Comparison of ENCODE assay signal across 8 cellular contexts in genomic region chr4:82851902-82852750, GRCh38. TPM values are rescaled to one million over a fixed set of nuclear protein-coding genes. Genes with fewer than 3 reads are reported as not detected.
DNase-seq lines count a peak whose midpoint lies in the region; ATAC-seq and TF ChIP-seq lines count a peak whose summit lies in the region.

No MANE protein-coding gene starts in this region.

- H3K4me3 ChIP-seq in AG09309 (ENCODE audit: control insufficient read depth, low read depth, low read length) (no peak overlapping the region), GM12865 (ENCODE audit: low read depth, low read length) (no peak overlapping the region), fibroblast of the aortic adventitia (ENCODE audit: low read depth, low read length) (no peak overlapping the region), upper lobe of right lung (no peak overlapping the region), MG63 (no peak overlapping the region)

- no peak overlapping the region for H3K27ac ChIP-seq in upper lobe of right lung

- intact Hi-C loops in upper lobe of right lung (cut with DNase I) = no loop called here

- DNase-seq in AG09309 (ENCODE audit: low read depth) (no peak), GM12865 (ENCODE audit: low read depth) (peak; percentile 44), SK-N-DZ (ENCODE audit: low spot score) (peak; percentile 2), fibroblast of the aortic adventitia (ENCODE audit: low read depth) (peak; percentile 49), upper lobe of right lung (no peak), HK-2 (ENCODE audit: unreplicated experiment) (no peak), MG63 (no peak)

- TF ChIP-seq CTCF in AG09309 (IDR thresholded peaks at IDR 0.05; ENCODE audit: control insufficient read depth, insufficient read depth, low read depth, low read length, missing control alignments) (peak; percentile 35), GM12865 (IDR thresholded peaks at IDR 0.05; ENCODE audit: insufficient read depth, low read depth, low read length, missing control alignments) (peak; percentile 41), fibroblast of the aortic adventitia (IDR thresholded peaks at IDR 0.05; ENCODE audit: insufficient read depth, low read length) (peak; percentile 58), upper lobe of right lung (IDR thresholded peaks at IDR 0.05) (peak; percentile 41)

- H3K4me1 ChIP-seq in upper lobe of right lung = no peaks in the 10 kb centered on the region

- peak; percentile 39 for ATAC-seq in upper lobe of right lung
- ATAC-seq in GM19455 (IDR thresholded peaks at IDR 0.05; ENCODE audit: unreplicated experiment) = no peak

- H3K36me3 ChIP-seq in upper lobe of right lung (peaks cover 100% of the 10 kb centered on the region), MG63 (peaks cover 82% of the 10 kb centered on the region)

- no peaks in the 10 kb centered on the region for H3K27me3 ChIP-seq in upper lobe of right lung
- H3K27me3 ChIP-seq in MG63 = no peaks in the 10 kb centered on the region

- no peaks in the 10 kb centered on the region for H3K9me3 ChIP-seq in upper lobe of right lung
- H3K9me3 ChIP-seq in MG63 = no peaks in the 10 kb centered on the region

RNA-seq across cellular contexts. Expression of gene SEC31A, which starts 38.8 kb away (rescaled TPM):
- polyA plus RNA-seq in SK-N-DZ (2014; cell fraction: cytosol; rRNA removed) = 66.9 and 98.7 TPM in 2 replicates
- 76.5 and 121 TPM in 2 replicates for polyA plus RNA-seq in SK-N-DZ (2014; cell fraction: nucleus; rRNA removed)
- total RNA-seq in fibroblast of the aortic adventitia (ENCODE audit: low replicate concordance) (392 and 400 TPM in 2 replicates), upper lobe of right lung (199 TPM)
- total RNA-seq in MG63 (2014; rRNA removed; shearing (Covaris generic); ENCODE audit: low replicate concordance) = 116 and 139 TPM in 2 replicates

RNA-seq across cellular contexts. Expression of gene THAP9, which starts 48.4 kb away (rescaled TPM):
- 8.8 and 13.7 TPM in 2 replicates for polyA plus RNA-seq in SK-N-DZ (2014; cell fraction: cytosol; rRNA removed)
- 10.0 and 20.0 TPM in 2 replicates for polyA plus RNA-seq in SK-N-DZ (2014; cell fraction: nucleus; rRNA removed)
- 2.9 and 7.1 TPM in 2 replicates for total RNA-seq in fibroblast of the aortic adventitia (ENCODE audit: low replicate concordance)
- total RNA-seq in upper lobe of right lung = 3.8 TPM
- 0.37 and 2.9 TPM in 2 replicates for total RNA-seq in MG63 (2014; rRNA removed; shearing (Covaris generic); ENCODE audit: low replicate concordance)

RNA-seq across cellular contexts. Expression of gene SCD5, which starts 53.5 kb away (rescaled TPM):
- polyA plus RNA-seq in SK-N-DZ (2014; cell fraction: cytosol; rRNA removed) = 23.7 and 24.8 TPM in 2 replicates
- 4.3 and 6.6 TPM in 2 replicates for polyA plus RNA-seq in SK-N-DZ (2014; cell fraction: nucleus; rRNA removed)
- total RNA-seq in fibroblast of the aortic adventitia (ENCODE audit: low replicate concordance) (18.0 and 22.8 TPM in 2 replicates), upper lobe of right lung (20.6 TPM)
- total RNA-seq in MG63 (2014; rRNA removed; shearing (Covaris generic); ENCODE audit: low replicate concordance) = 2.9 and 4.2 TPM in 2 replicates

Comparison
In these comparisons a context has a peak if more than half of its experiments do, and no peak if none do; other contexts are left out.
1. DNase-seq: peak in GM12865 (single experiment), SK-N-DZ (single experiment) and fibroblast of the aortic adventitia (single experiment); none in AG09309 (single experiment), upper lobe of right lung (single experiment), HK-2 (single experiment) and MG63 (single experiment).
2. Peak in every context shown above with its lines, with median percentiles within 50 percentile points of each other: CTCF ChIP-seq.